ENCODE assay signal across 17 cellular contexts in genomic region chr9:137435381-137435891, GRCh38. TPM values are rescaled to one million over a fixed set of nuclear protein-coding genes. Genes with fewer than 3 reads are reported as not detected.
A peak's percentile ranks its signal among the peaks of the same experiment; 100 is the strongest.
DNase-seq lines count a peak whose midpoint lies in the region; TF ChIP-seq lines count a peak whose summit lies in the region.
"Had no signal": no experiment of that assay in that cellular context is flagged by ENCODE, and none has a peak within 500 bp of the region (broad histone marks: within the 10 kb centered on the region; RNA-seq: fewer than 3 reads in every experiment).

No MANE protein-coding gene starts in this region.

- peak overlapping the region; percentile 60 to 63 for H3K9ac ChIP-seq in colonic mucosa (ENCODE audit: low read depth in 2 of 2, low read length in 2 of 2)
- peak overlapping the region; percentile 83 for H3K9ac ChIP-seq in mucosa of stomach (ENCODE audit: low read length)

- H3K36me3 ChIP-seq in H7 (replicated peaks; ENCODE audit: control insufficient read depth, insufficient read depth, low read length) (no peaks in the 10 kb centered on the region), colonic mucosa (no peaks in the 10 kb centered on the region), mucosa of stomach (ENCODE audit: control insufficient read depth, insufficient read depth, low read length) (no peaks in the 10 kb centered on the region)
- H3K36me3 ChIP-seq: gastrocnemius medialis, Peyer's patch had no signal

- TF ChIP-seq CTCF in 22Rv1 (IDR thresholded peaks at IDR 0.05) = no peak
- TF ChIP-seq CTCF in colonic mucosa (IDR thresholded peaks at IDR 0.05) = no peak

- H3K9me3 ChIP-seq in colonic mucosa (no peaks in the 10 kb centered on the region), mucosa of stomach (ENCODE audit: control insufficient read depth, low read length) (no peaks in the 10 kb centered on the region)
- H3K9me3 ChIP-seq: gastrocnemius medialis, Peyer's patch had no signal

- no peaks in the 10 kb centered on the region for H3K27me3 ChIP-seq in H7 (ENCODE audit: control insufficient read depth, insufficient read depth, low read length)
- H3K27me3 ChIP-seq in colonic mucosa = no peaks in the 10 kb centered on the region
- H3K27me3 ChIP-seq in mucosa of stomach (ENCODE audit: control insufficient read depth, insufficient read depth, low read length) = no peaks in the 10 kb centered on the region
- H3K27me3 ChIP-seq: Peyer's patch had no signal

- H3K4me1 ChIP-seq in colonic mucosa (peaks cover 16% of the 10 kb centered on the region), mucosa of stomach (ENCODE audit: control insufficient read depth, insufficient read depth, low read length) (peaks cover 45% of the 10 kb centered on the region)

- no peak overlapping the region for H3K4me3 ChIP-seq in H7 (ENCODE audit: insufficient read depth, low read depth, low read length)
- no peak overlapping the region for H3K4me3 ChIP-seq in colonic mucosa
- H3K4me3 ChIP-seq in mucosa of stomach (ENCODE audit: low read length) = peak overlapping the region; percentile 46
- H3K4me3 ChIP-seq: dorsolateral prefrontal cortex, gastrocnemius medialis, lung had no signal

- peak overlapping the region; percentile 13; the same call in 1 of the 2 replicates for H3K27ac ChIP-seq in 22Rv1
- peak overlapping the region; percentile 44 for H3K27ac ChIP-seq in colonic mucosa
- H3K27ac ChIP-seq: dorsolateral prefrontal cortex, gastrocnemius medialis had no signal

- intact Hi-C loops in colonic mucosa (cut with DNase I) = no loop called here

- DNase-seq in H7 (peak; percentile 51), colonic mucosa (no peak), SW 1271 (lab: John Stamatoyannopoulos, UW) (no peak), Kasumi-1 (lab: John Stamatoyannopoulos, UW) (no peak), HT-29 (ENCODE audit: low spot score) (no peak)
- DNase-seq in activated CD4-positive, alpha-beta T cell treated with anti-CD3 and anti-CD28 coated beads, Interleukin-2, amount 50 U/mL, for 48 hours = no peak
- DNase-seq: activated CD4-positive, alpha-beta T cell treated with anti-CD3 and anti-CD28 coated beads, Interleukin-2, amount 10 ng/mL, durations not matched to agents 24 days and 14 days; natural killer cell; NCI-H1092; stimulated activated naive CD8-positive, alpha-beta T cell treated with anti-CD3 and anti-CD28 coated beads, Interleukin-15, amount 100 ng/mL, for 72 hours had no signal

RNA-seq across cellular contexts. Expression of gene ENTPD8, which starts 5.7 kb away (rescaled TPM):
- 0.55 and 0.76 TPM in 2 replicates for total RNA-seq in H7 (2014; rRNA removed; shearing (Covaris generic))
- 10 to 100 TPM; 48.3 to 72.0 TPM for total RNA-seq in colonic mucosa
- 0.76 and 1.3 TPM in 2 replicates for total RNA-seq in HT-29 (2014; rRNA removed; shearing (Covaris generic))
- total RNA-seq: activated CD4-positive, alpha-beta T cell treated with anti-CD3 and anti-CD28 coated beads, Interleukin-2, amount 10 ng/mL, durations not matched to agents 24 days and 14 days; natural killer cell; ureter had no signal

RNA-seq across cellular contexts. Expression of gene NOXA1, which starts 12.2 kb away (rescaled TPM):
- total RNA-seq in H7 (2014; rRNA removed; shearing (Covaris generic)) = 0.78 and 1.0 TPM in 2 replicates
- 10 to 100 TPM; 27.5 to 29.3 TPM for total RNA-seq in colonic mucosa
- total RNA-seq in HT-29 (2014; rRNA removed; shearing (Covaris generic)) = 1.5 and 3.7 TPM in 2 replicates

RNA-seq across cellular contexts. Expression of gene EXD3, which starts 12.5 kb away (rescaled TPM):
- total RNA-seq in H7 (2014; rRNA removed; shearing (Covaris generic)) = 7.0 and 15.7 TPM in 2 replicates
- 10 to 100 TPM; 34.9 to 36.4 TPM for total RNA-seq in colonic mucosa
- total RNA-seq in HT-29 (2014; rRNA removed; shearing (Covaris generic)) = 7.6 and 14.1 TPM in 2 replicates

RNA-seq across cellular contexts. Expression of gene NSMF, which starts 23.7 kb away (rescaled TPM):
- 37.9 and 39.0 TPM in 2 replicates for total RNA-seq in H7 (2014; rRNA removed; shearing (Covaris generic))
- 10 to 100 TPM; 33.7 to 47.8 TPM for total RNA-seq in colonic mucosa
- total RNA-seq in HT-29 (2014; rRNA removed; shearing (Covaris generic)) = 74.4 and 77.7 TPM in 2 replicates

Comparison
In these comparisons a context has a peak if more than half of its experiments do, and no peak if none do; other contexts are left out.
1. RNA of gene ENTPD8, which starts 5.7 kb away (total RNA-seq): 48.3 to 72.0 TPM in colonic mucosa; 0.76 to 1.3 TPM in HT-29 and 0.55 to 0.76 TPM in H7; every median in the first group is over 10 times any median in the second.